Comparison of ENCODE assay signal across 1 cellular context in genomic region chrX:12974217-12974796, GRCh38.
A peak's percentile ranks its signal among the peaks of the same experiment; 100 is the strongest.
TF ChIP-seq lines count a peak whose summit lies in the region.

No MANE protein-coding gene starts in this region.

TF ChIP-seq in H1, 55 proteins besides CTCF, POLR2A, EP300 and RAD21:
- TF ChIP-seq KDM4A (IDR thresholded peaks at IDR 0.05; ENCODE audit: low read depth, low read length, severe bottlenecking) (no peak), FOSL1 (IDR thresholded peaks at IDR 0.05; ENCODE audit: insufficient read depth, low read depth, low read length) (no peak), BACH1 (IDR thresholded peaks at IDR 0.05; ENCODE audit: low read length) (0 out of 2 replicates have a peak, but pooled peaks have one; percentile 6)
